ENCODE assay signal across 23 cellular contexts in the genomic region with DNA sequence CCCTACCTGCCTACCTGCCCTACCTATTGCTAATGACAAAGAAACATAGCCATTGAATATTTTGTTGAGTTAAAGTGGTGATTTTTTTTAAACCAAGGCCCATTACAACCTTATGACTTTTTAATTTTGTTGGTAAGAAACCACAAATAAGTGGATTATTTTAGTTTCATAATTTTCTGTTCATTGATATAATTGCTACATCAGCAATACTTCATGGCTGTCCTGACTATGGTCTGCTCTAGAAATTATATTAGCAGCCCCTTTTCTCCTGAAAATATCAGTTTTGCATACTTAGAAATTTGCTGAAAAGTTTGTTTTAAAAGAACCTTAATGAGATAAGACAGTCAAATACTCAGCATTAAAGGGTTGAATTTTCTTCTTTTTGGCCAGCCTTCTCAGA.
A peak's percentile ranks its signal among the peaks of the same experiment; 100 is the strongest.
DNase-seq lines count a peak whose midpoint lies in the region; ATAC-seq, FAIRE-seq and TF ChIP-seq lines count a peak whose summit lies in the region.
"Had no signal": no experiment of that assay in that cellular context is flagged by ENCODE, and none has a peak within 500 bp of the region (broad histone marks: within the 10 kb centered on the region; RNA-seq: fewer than 3 reads in every experiment).

No MANE protein-coding gene starts in this region.

- no peak for TF ChIP-seq CTCF in Caco-2 (IDR thresholded peaks at IDR 0.05; ENCODE audit: insufficient read depth in 1 of 2, low read depth in 1 of 2, low read length in 1 of 2, severe bottlenecking in 1 of 2, unreplicated experiment in 1 of 2)
- TF ChIP-seq CTCF in WTC11 (IDR thresholded peaks at IDR 0.05) = no peak

- no peaks in the 10 kb centered on the region for H3K27me3 ChIP-seq in Caco-2 (replicated peaks; ENCODE audit: control insufficient read depth, insufficient read depth, low read length)
- H3K27me3 ChIP-seq: Peyer's patch, spleen, tibial nerve had no signal

- H3K9me3 ChIP-seq in Caco-2 = no peaks in the 10 kb centered on the region; the same call in 1 of the 2 replicates
- H3K9me3 ChIP-seq: Peyer's patch had no signal

- no peak for DNase-seq in T-helper 2 cell treated with Interferon-gamma antibody and Interleukin-4, amounts not matched to agents 5 μg/mL and 100 μg/mL, for 36 hours (ENCODE audit: low spot score)
- DNase-seq in T-helper 2 cell = no peak
- no peak for DNase-seq in Caco-2
- DNase-seq in WTC11 (ENCODE audit: low spot score) = no peak
- DNase-seq in C1 segment of cervical spinal cord (lab: John Stamatoyannopoulos, UW) = no peak
- no peak for DNase-seq in HTR-8/SVneo (ENCODE audit: insufficient read length, low spot score)
- DNase-seq in hepatic stellate cell (ENCODE audit: low spot score) = no peak
- DNase-seq: activated CD8-positive, alpha-beta memory T cell treated with anti-CD3 and anti-CD28 coated beads, Interleukin-2, amount 50 U/mL, for 48 hours; caudate nucleus; DMS79; H9; head of caudate nucleus; islet precursor cell; mammary epithelial cell; NCI-H1417; NCI-H2171 treated with DMSO at 0.1 percent for 48 hours; NCI-H82; Peyer's patch; spleen; WERI-Rb-1 had no signal

- intact Hi-C loops in Caco-2 (cut with micrococcal nuclease; ENCODE audit: unreplicated experiment) = no loop called here

- H3K4me3 ChIP-seq in Caco-2 (ENCODE audit: low read depth, low read length) = no peak overlapping the region
- H3K4me3 ChIP-seq: Peyer's patch, spleen, tibial nerve had no signal

- no peak for ATAC-seq in WTC11

- CTCF ChIA-PET in Caco-2 (lab: Charles Lee) = no interaction called here
- CTCF ChIA-PET in WTC11 (lab: Charles Lee) = no interaction called here

- H3K4me1 Mint-ChIP-seq in T-helper 2 cell treated with Interferon-gamma antibody and Interleukin-4, amounts not matched to agents 5 μg/mL and 100 μg/mL, for 36 hours (ENCODE audit: low read depth) = peaks cover 54% of the 10 kb centered on the region
- peaks cover 9% of the 10 kb centered on the region for H3K4me1 Mint-ChIP-seq in Caco-2 (ENCODE audit: low read depth, unreplicated experiment)
- H3K4me1 Mint-ChIP-seq in WTC11 = peaks cover 14% of the 10 kb centered on the region

- peaks cover 13% of the 10 kb centered on the region for H3K9me3 Mint-ChIP-seq in T-helper 2 cell treated with Interferon-gamma antibody and Interleukin-4, amounts not matched to agents 5 μg/mL and 100 μg/mL, for 36 hours
- H3K9me3 Mint-ChIP-seq in Caco-2 (ENCODE audit: unreplicated experiment) = no peaks in the 10 kb centered on the region
- H3K9me3 Mint-ChIP-seq in WTC11 = peaks cover 9% of the 10 kb centered on the region

- no TSS peak for BruUV-seq in Caco-2 (replicated peaks; lab: Mats Ljungman, UMichigan)

- H3K4me3 Mint-ChIP-seq in T-helper 2 cell treated with Interferon-gamma antibody and Interleukin-4, amounts not matched to agents 5 μg/mL and 100 μg/mL, for 36 hours = peak overlapping the region; percentile 41
- peak overlapping the region; percentile 10 for H3K4me3 Mint-ChIP-seq in Caco-2 (ENCODE audit: unreplicated experiment)
- H3K4me3 Mint-ChIP-seq in WTC11 = no peak overlapping the region
- H3K4me3 Mint-ChIP-seq: H9, neural crest cell had no signal

- FAIRE-seq in islet of Langerhans (lab: Jason Lieb, UNC) = peak; percentile 75
- no peak for FAIRE-seq in HTR-8/SVneo (lab: Jason Lieb, UNC)

- POLR2A ChIA-PET in Caco-2 (lab: Charles Lee) = interaction anchor here (0.6 kb wide), 1 partner anchor 90 kb away, joined by 3 read pairs; no protein-coding TSS in a partner anchor
- POLR2A ChIA-PET in WTC11 (lab: Charles Lee) = no interaction called here

- H3K4me1 ChIP-seq in Caco-2 = peaks cover 8% of the 10 kb centered on the region; the same call in 1 of the 2 replicates
- H3K4me1 ChIP-seq: tibial nerve had no signal

- H3K27ac Mint-ChIP-seq in T-helper 2 cell treated with Interferon-gamma antibody and Interleukin-4, amounts not matched to agents 5 μg/mL and 100 μg/mL, for 36 hours = peak overlapping the region; percentile 85
- peak overlapping the region; percentile 27 for H3K27ac Mint-ChIP-seq in Caco-2 (ENCODE audit: unreplicated experiment)
- H3K27ac Mint-ChIP-seq in WTC11 = peak overlapping the region; percentile 37; the same call in 1 of the 2 replicates

- peaks cover 2% of the 10 kb centered on the region; the same call in 1 of the 2 replicates for H3K36me3 ChIP-seq in Caco-2 (ENCODE audit: control insufficient read depth, insufficient read depth, low read length)

- H3K27me3 Mint-ChIP-seq in T-helper 2 cell treated with Interferon-gamma antibody and Interleukin-4, amounts not matched to agents 5 μg/mL and 100 μg/mL, for 36 hours (ENCODE audit: low read depth) = no peaks in the 10 kb centered on the region
- H3K27me3 Mint-ChIP-seq in Caco-2 (ENCODE audit: insufficient read depth, unreplicated experiment) = no peaks in the 10 kb centered on the region
- H3K27me3 Mint-ChIP-seq in WTC11 (ENCODE audit: low read depth) = no peaks in the 10 kb centered on the region

- H3K36me3 Mint-ChIP-seq in T-helper 2 cell treated with Interferon-gamma antibody and Interleukin-4, amounts not matched to agents 5 μg/mL and 100 μg/mL, for 36 hours (ENCODE audit: low read depth) = peaks cover 60% of the 10 kb centered on the region
- peaks cover 27% of the 10 kb centered on the region for H3K36me3 Mint-ChIP-seq in Caco-2 (ENCODE audit: insufficient read depth, unreplicated experiment)
- peaks cover 35% of the 10 kb centered on the region for H3K36me3 Mint-ChIP-seq in WTC11

TF ChIP-seq in WTC11, 78 proteins besides CTCF, POLR2A, EP300 and RAD21 (continues in another document):
- no peak for TF ChIP-seq ATF1 (CRISPR knock-in tag; IDR thresholded peaks at IDR 0.05)
- TF ChIP-seq, protein P1, sequence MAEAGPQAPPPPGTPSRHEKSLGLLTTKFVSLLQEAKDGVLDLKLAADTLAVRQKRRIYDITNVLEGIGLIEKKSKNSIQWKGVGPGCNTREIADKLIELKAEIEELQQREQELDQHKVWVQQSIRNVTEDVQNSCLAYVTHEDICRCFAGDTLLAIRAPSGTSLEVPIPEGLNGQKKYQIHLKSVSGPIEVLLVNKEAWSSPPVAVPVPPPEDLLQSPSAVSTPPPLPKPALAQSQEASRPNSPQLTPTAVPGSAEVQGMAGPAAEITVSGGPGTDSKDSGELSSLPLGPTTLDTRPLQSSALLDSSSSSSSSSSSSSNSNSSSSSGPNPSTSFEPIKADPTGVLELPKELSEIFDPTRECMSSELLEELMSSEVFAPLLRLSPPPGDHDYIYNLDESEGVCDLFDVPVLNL (CRISPR knock-in tag; IDR thresholded peaks at IDR 0.05; ENCODE audit: borderline replicate concordance, low read depth) = no peak
- TF ChIP-seq NFATC4 (CRISPR knock-in tag; IDR thresholded peaks at IDR 0.05) = no peak
- TF ChIP-seq ZNF671 (CRISPR knock-in tag; IDR thresholded peaks at IDR 0.05) = no peak
- no peak for TF ChIP-seq IRF2 (CRISPR knock-in tag; IDR thresholded peaks at IDR 0.05; ENCODE audit: borderline replicate concordance, low read depth)
- TF ChIP-seq PRRX2 (CRISPR knock-in tag; IDR thresholded peaks at IDR 0.05) = no peak
- TF ChIP-seq, protein P2, sequence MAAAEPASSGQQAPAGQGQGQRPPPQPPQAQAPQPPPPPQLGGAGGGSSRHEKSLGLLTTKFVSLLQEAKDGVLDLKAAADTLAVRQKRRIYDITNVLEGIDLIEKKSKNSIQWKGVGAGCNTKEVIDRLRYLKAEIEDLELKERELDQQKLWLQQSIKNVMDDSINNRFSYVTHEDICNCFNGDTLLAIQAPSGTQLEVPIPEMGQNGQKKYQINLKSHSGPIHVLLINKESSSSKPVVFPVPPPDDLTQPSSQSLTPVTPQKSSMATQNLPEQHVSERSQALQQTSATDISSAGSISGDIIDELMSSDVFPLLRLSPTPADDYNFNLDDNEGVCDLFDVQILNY (CRISPR knock-in tag; IDR thresholded peaks at IDR 0.05) = no peak
- no peak for TF ChIP-seq TEAD1 (CRISPR knock-in tag; IDR thresholded peaks at IDR 0.05)
- TF ChIP-seq FOXK1 (CRISPR knock-in tag; IDR thresholded peaks at IDR 0.05) = no peak
- TF ChIP-seq, protein P3, sequence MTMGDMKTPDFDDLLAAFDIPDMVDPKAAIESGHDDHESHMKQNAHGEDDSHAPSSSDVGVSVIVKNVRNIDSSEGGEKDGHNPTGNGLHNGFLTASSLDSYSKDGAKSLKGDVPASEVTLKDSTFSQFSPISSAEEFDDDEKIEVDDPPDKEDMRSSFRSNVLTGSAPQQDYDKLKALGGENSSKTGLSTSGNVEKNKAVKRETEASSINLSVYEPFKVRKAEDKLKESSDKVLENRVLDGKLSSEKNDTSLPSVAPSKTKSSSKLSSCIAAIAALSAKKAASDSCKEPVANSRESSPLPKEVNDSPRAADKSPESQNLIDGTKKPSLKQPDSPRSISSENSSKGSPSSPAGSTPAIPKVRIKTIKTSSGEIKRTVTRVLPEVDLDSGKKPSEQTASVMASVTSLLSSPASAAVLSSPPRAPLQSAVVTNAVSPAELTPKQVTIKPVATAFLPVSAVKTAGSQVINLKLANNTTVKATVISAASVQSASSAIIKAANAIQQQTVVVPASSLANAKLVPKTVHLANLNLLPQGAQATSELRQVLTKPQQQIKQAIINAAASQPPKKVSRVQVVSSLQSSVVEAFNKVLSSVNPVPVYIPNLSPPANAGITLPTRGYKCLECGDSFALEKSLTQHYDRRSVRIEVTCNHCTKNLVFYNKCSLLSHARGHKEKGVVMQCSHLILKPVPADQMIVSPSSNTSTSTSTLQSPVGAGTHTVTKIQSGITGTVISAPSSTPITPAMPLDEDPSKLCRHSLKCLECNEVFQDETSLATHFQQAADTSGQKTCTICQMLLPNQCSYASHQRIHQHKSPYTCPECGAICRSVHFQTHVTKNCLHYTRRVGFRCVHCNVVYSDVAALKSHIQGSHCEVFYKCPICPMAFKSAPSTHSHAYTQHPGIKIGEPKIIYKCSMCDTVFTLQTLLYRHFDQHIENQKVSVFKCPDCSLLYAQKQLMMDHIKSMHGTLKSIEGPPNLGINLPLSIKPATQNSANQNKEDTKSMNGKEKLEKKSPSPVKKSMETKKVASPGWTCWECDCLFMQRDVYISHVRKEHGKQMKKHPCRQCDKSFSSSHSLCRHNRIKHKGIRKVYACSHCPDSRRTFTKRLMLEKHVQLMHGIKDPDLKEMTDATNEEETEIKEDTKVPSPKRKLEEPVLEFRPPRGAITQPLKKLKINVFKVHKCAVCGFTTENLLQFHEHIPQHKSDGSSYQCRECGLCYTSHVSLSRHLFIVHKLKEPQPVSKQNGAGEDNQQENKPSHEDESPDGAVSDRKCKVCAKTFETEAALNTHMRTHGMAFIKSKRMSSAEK (CRISPR knock-in tag; IDR thresholded peaks at IDR 0.05; ENCODE audit: borderline replicate concordance) = no peak

Comparison
In these comparisons a context has a peak if more than half of its experiments do, and no peak if none do; other contexts are left out.
1. H3K27ac Mint-ChIP-seq: peak in every context shown above with its lines; median percentile 85 in T-helper 2 cell treated with Interferon-gamma antibody and Interleukin-4, amounts not matched to agents 5 μg/mL and 100 μg/mL, for 36 hours; 37 in WTC11; 27 in Caco-2.